Comparison of ENCODE assay signal across 10 cellular contexts in genomic region chr2:95525294-95526035, GRCh38. TPM values are rescaled to one million over a fixed set of nuclear protein-coding genes. Genes with fewer than 3 reads are reported as not detected.
DNase-seq lines count a peak whose midpoint lies in the region; ATAC-seq and TF ChIP-seq lines count a peak whose summit lies in the region.
"Had no signal": no experiment of that assay in that cellular context is flagged by ENCODE, and none has a peak within 500 bp of the region (broad histone marks: within the 10 kb centered on the region; RNA-seq: fewer than 3 reads in every experiment).

No MANE protein-coding gene starts in this region.

- H3K27me3 ChIP-seq in CD8-positive, alpha-beta T cell (ENCODE audit: insufficient read depth, low read length), result no peaks in the 10 kb centered on the region
- H3K27me3 ChIP-seq in colonic mucosa, result no peaks in the 10 kb centered on the region

- no peak for DNase-seq in CD8-positive, alpha-beta T cell
- DNase-seq in M059J (ENCODE audit: low read depth), result peak; percentile 24
- peak; percentile 83 for DNase-seq in colonic mucosa
- no peak for DNase-seq in natural killer cell
- DNase-seq in NCI-H1105 (lab: John Stamatoyannopoulos, UW), result no peak
- no peak for DNase-seq in GM19238 (ENCODE audit: insufficient read length, low spot score)
- no peak for DNase-seq in NCI-H82 treated with DMSO at 0.1 percent for 48 hours (lab: John Stamatoyannopoulos, UW; ENCODE audit: unreplicated experiment)

- POLR2A ChIA-PET in CD8-positive, alpha-beta T cell (lab: Charles Lee), result no interaction called here

- no peak overlapping the region for H3K27ac Mint-ChIP-seq in CD8-positive, alpha-beta T cell
- H3K27ac Mint-ChIP-seq in natural killer cell, result peak overlapping the region; percentile 72 to 75

- peaks cover 4% of the 10 kb centered on the region for H3K9me3 Mint-ChIP-seq in CD8-positive, alpha-beta T cell
- no peaks in the 10 kb centered on the region for H3K9me3 Mint-ChIP-seq in natural killer cell

- no peaks in the 10 kb centered on the region for H3K36me3 ChIP-seq in CD8-positive, alpha-beta T cell (ENCODE audit: insufficient read depth, low read length)
- H3K36me3 ChIP-seq in colonic mucosa, result no peaks in the 10 kb centered on the region

- intact Hi-C loops in CD8-positive, alpha-beta T cell (cut with DNase I, micrococcal nuclease), result no loop called here
- intact Hi-C loops in colonic mucosa (cut with DNase I), result no loop called here
- intact Hi-C loops in natural killer cell (cut with micrococcal nuclease), result no loop called here

- no peak overlapping the region for H3K27ac ChIP-seq in CD8-positive, alpha-beta T cell (ENCODE audit: low read depth, low read length)
- peak overlapping the region; percentile 62 for H3K27ac ChIP-seq in colonic mucosa

- peak overlapping the region; percentile 86 for H3K4me3 Mint-ChIP-seq in CD8-positive, alpha-beta T cell
- peak overlapping the region; percentile 89 for H3K4me3 Mint-ChIP-seq in natural killer cell

- H3K27me3 Mint-ChIP-seq in CD8-positive, alpha-beta T cell (ENCODE audit: low read depth), result no peaks in the 10 kb centered on the region
- no peaks in the 10 kb centered on the region for H3K27me3 Mint-ChIP-seq in natural killer cell (ENCODE audit: low read depth in 2 of 2)

- H3K9ac ChIP-seq in colonic mucosa (ENCODE audit: low read depth in 2 of 2, low read length in 2 of 2), result peak overlapping the region; percentile 59 to 95

- H3K9me3 ChIP-seq in CD8-positive, alpha-beta T cell (ENCODE audit: low read length), result no peaks in the 10 kb centered on the region
- H3K9me3 ChIP-seq in colonic mucosa, result no peaks in the 10 kb centered on the region

- H3K4me1 Mint-ChIP-seq in CD8-positive, alpha-beta T cell (ENCODE audit: low read depth), result peaks cover 9% of the 10 kb centered on the region
- H3K4me1 Mint-ChIP-seq in natural killer cell, result peaks cover 13 to 17% of the 10 kb centered on the region in 2 donors

- peaks cover 11% of the 10 kb centered on the region for H3K36me3 Mint-ChIP-seq in CD8-positive, alpha-beta T cell
- no peaks in the 10 kb centered on the region for H3K36me3 Mint-ChIP-seq in natural killer cell

- peak overlapping the region; percentile 68 for H3K4me3 ChIP-seq in CD8-positive, alpha-beta T cell (ENCODE audit: low read depth, low read length)
- no peak overlapping the region for H3K4me3 ChIP-seq in colonic mucosa

- no peak for TF ChIP-seq CTCF in CD8-positive, alpha-beta T cell (IDR thresholded peaks at IDR 0.05)
- TF ChIP-seq CTCF in colonic mucosa (IDR thresholded peaks at IDR 0.05), result no peak
- no peak for TF ChIP-seq CTCF in natural killer cell (IDR thresholded peaks at IDR 0.05)

- ATAC-seq in CD8-positive, alpha-beta T cell, result no peak
- ATAC-seq in natural killer cell, result no peak
- ATAC-seq in GM18502 (IDR thresholded peaks at IDR 0.05; ENCODE audit: poor library complexity, unreplicated experiment), result no peak

- CTCF ChIA-PET in CD8-positive, alpha-beta T cell (lab: Charles Lee), result no interaction called here

- peaks cover 6% of the 10 kb centered on the region for H3K4me1 ChIP-seq in CD8-positive, alpha-beta T cell (ENCODE audit: insufficient read depth, low read length)
- H3K4me1 ChIP-seq in colonic mucosa, result no peaks in the 10 kb centered on the region

RNA-seq across cellular contexts. Expression of gene TRIM43B, which starts 40.9 kb away (rescaled TPM):
- not detected for total RNA-seq in CD8-positive, alpha-beta T cell
- total RNA-seq in M059J (2014; rRNA removed; shearing (Covaris generic)), result not detected in 2 replicates
- not detected for total RNA-seq in colonic mucosa
- not detected for total RNA-seq in natural killer cell
- total RNA-seq: H1, mononuclear cell had no signal

Comparison
In these comparisons a context has a peak if more than half of its experiments do, and no peak if none do; other contexts are left out.
1. DNase-seq: peak in M059J (single experiment) and colonic mucosa (single experiment); none in CD8-positive, alpha-beta T cell (0 of 7), natural killer cell (single experiment), NCI-H1105 (single experiment), GM19238 (single experiment) and NCI-H82 treated with DMSO at 0.1 percent for 48 hours (single experiment).